In genomic region chr18:56789004-56789888, GRCh38 we compare ENCODE assay signal across 9 cellular contexts.
DNase-seq lines count a peak whose midpoint lies in the region; ATAC-seq, FAIRE-seq and TF ChIP-seq lines count a peak whose summit lies in the region.
"Had no signal": no experiment of that assay in that cellular context is flagged by ENCODE, and none has a peak within 500 bp of the region (broad histone marks: within the 10 kb centered on the region; RNA-seq: fewer than 3 reads in every experiment).

No MANE protein-coding gene starts in this region.

- CTCF ChIA-PET in activated naive CD4-positive, alpha-beta T cell treated with anti-CD3 and anti-CD28 coated beads, Interleukin-2, amount 10 ng/mL, durations not matched to agents 7 days and 5 days (lab: Charles Lee) = interaction anchor here (0.6 to 1.3 kb wide), 9 partner anchors 12 to 1483 kb away, joined by 3 to 4 read pairs (median 3); no protein-coding TSS in a partner anchor
- CTCF ChIA-PET in HepG2 (lab: Yijun Ruan, JAX; ENCODE audit: low intra/inter-chr PET ratio, low total read pairs) = interaction anchor here (1.2 kb wide), 1 partner anchor 649 kb away, joined by 5 read pairs; no protein-coding TSS in a partner anchor

- no peaks in the 10 kb centered on the region for H4K20me1 ChIP-seq in HepG2 (ENCODE audit: insufficient read depth, low read length)

- no peak overlapping the region for H3K9ac ChIP-seq in HepG2 (ENCODE audit: insufficient read depth, low read depth, low read length)

- in situ Hi-C loops in HepG2 (cut with HindIII; ENCODE audit: extremely low pct_ligation_motif_present, low pct_unique_long_range_greater_than_20kb) = loop anchor here (25.0 kb wide), 1 partner anchor 773 kb away; no protein-coding TSS in a partner anchor

- H2AFZ ChIP-seq in HepG2 (ENCODE audit: low read length) = no peak overlapping the region

- H3K79me2 ChIP-seq in HepG2 (ENCODE audit: insufficient read depth, low read length) = no peaks in the 10 kb centered on the region

- no peak overlapping the region for H3K27ac Mint-ChIP-seq in activated CD4-positive, alpha-beta T cell treated with anti-CD3 and anti-CD28 coated beads, Interleukin-2, amount 10 ng/mL, durations not matched to agents 24 days and 14 days
- no peak overlapping the region for H3K27ac Mint-ChIP-seq in activated naive CD4-positive, alpha-beta T cell treated with anti-CD3 and anti-CD28 coated beads, Interleukin-2, amount 10 ng/mL, durations not matched to agents 7 days and 5 days
- H3K27ac Mint-ChIP-seq: activated naive CD8-positive, alpha-beta T cell treated with anti-CD3 and anti-CD28 coated beads, Interleukin-2, amount 10 ng/mL, durations not matched to agents 7 days and 5 days had no signal

- FAIRE-seq in HepG2 (lab: Jason Lieb, UNC) = no peak

- TF ChIP-seq POLR2A in HepG2 (IDR thresholded peaks at IDR 0.05; ENCODE audit: insufficient read depth in 1 of 2, low read depth in 2 of 2, low read length in 2 of 2) (no peak), stomach (IDR thresholded peaks at IDR 0.05) (no peak)

- no peak overlapping the region for H3K4me2 ChIP-seq in HepG2 (ENCODE audit: low read depth, low read length)

- H3K4me3 Mint-ChIP-seq in activated CD4-positive, alpha-beta T cell treated with anti-CD3 and anti-CD28 coated beads, Interleukin-2, amount 10 ng/mL, durations not matched to agents 24 days and 14 days = no peak overlapping the region
- no peak overlapping the region for H3K4me3 Mint-ChIP-seq in activated naive CD4-positive, alpha-beta T cell treated with anti-CD3 and anti-CD28 coated beads, Interleukin-2, amount 10 ng/mL, durations not matched to agents 7 days and 5 days
- H3K4me3 Mint-ChIP-seq: activated naive CD8-positive, alpha-beta T cell treated with anti-CD3 and anti-CD28 coated beads, Interleukin-2, amount 10 ng/mL, durations not matched to agents 7 days and 5 days had no signal

- POLR2A ChIA-PET in HepG2 (lab: Yijun Ruan, JAX) = no interaction called here

- H3K4me1 ChIP-seq in HepG2 (ENCODE audit: insufficient read depth, low read length) (no peaks in the 10 kb centered on the region), stomach (no peaks in the 10 kb centered on the region)

- intact Hi-C loops in activated CD4-positive, alpha-beta T cell treated with anti-CD3 and anti-CD28 coated beads, Interleukin-2, amount 10 ng/mL, durations not matched to agents 24 days and 14 days (cut with micrococcal nuclease) = no loop called here
- intact Hi-C loops in HepG2 (cut with micrococcal nuclease; ENCODE audit: unreplicated experiment) = loop anchor here (1.0 to 10.0 kb wide), 2 partner anchors 196 to 649 kb away; no protein-coding TSS in a partner anchor
- intact Hi-C loops in stomach (cut with DNase I; ENCODE audit: low total_unique reads) = no loop called here

- ATAC-seq in HepG2 (peak; percentile 65), GM21447 (IDR thresholded peaks at IDR 0.05; ENCODE audit: unreplicated experiment) (no peak)

- TF ChIP-seq RAD21 in HepG2 (CRISPR knock-in tag; IDR thresholded peaks at IDR 0.05) = no peak

- 90% methylated on average over 9 of the region's 9 CpGs for WGBS in HepG2 (ENCODE audit: low lambda C conversion rate)
- 66 to 77% (median 74%) methylated on average over 9 of the region's 9 CpGs for WGBS in stomach, 5 donors

- BruUV-seq in HepG2 (replicated peaks; lab: Mats Ljungman, UMichigan) = no TSS peak

- H3K4me1 Mint-ChIP-seq in activated CD4-positive, alpha-beta T cell treated with anti-CD3 and anti-CD28 coated beads, Interleukin-2, amount 10 ng/mL, durations not matched to agents 24 days and 14 days = no peaks in the 10 kb centered on the region
- H3K4me1 Mint-ChIP-seq in activated naive CD4-positive, alpha-beta T cell treated with anti-CD3 and anti-CD28 coated beads, Interleukin-2, amount 10 ng/mL, durations not matched to agents 7 days and 5 days = no peaks in the 10 kb centered on the region

- H3K4me3 ChIP-seq in HepG2 (replicated peaks in 1 of 3; ENCODE audit: insufficient read depth in 1 of 3, low read depth in 2 of 3, low read length in 3 of 3) (no peak overlapping the region), stomach (no peak overlapping the region)

- no peak overlapping the region for H3K27ac ChIP-seq in HepG2 (ENCODE audit: extremely low read length, insufficient read depth, low read length)
- no peak overlapping the region for H3K27ac ChIP-seq in stomach

- no peaks in the 10 kb centered on the region for H3K36me3 ChIP-seq in HepG2 (replicated peaks in 1 of 2; ENCODE audit: control insufficient read depth in 1 of 2, insufficient read depth in 2 of 2, low read length in 2 of 2)
- H3K36me3 ChIP-seq in stomach = peaks cover 0 to 30% (median 16%) of the 10 kb centered on the region in 4 donors

- DNase-seq in activated CD4-positive, alpha-beta T cell treated with anti-CD3 and anti-CD28 coated beads, Interleukin-2, amount 10 ng/mL, durations not matched to agents 24 days and 14 days = peak; percentile 67
- no peak for DNase-seq in activated CD4-positive, alpha-beta T cell treated with anti-CD3 and anti-CD28 coated beads, Interleukin-2, amount 50 U/mL, for 4 hours
- peak; percentile 8 to 28 for DNase-seq in Kasumi-1 (lab: John Stamatoyannopoulos, UW)
- DNase-seq in activated naive CD4-positive, alpha-beta T cell treated with anti-CD3 and anti-CD28 coated beads, Interleukin-2, amount 10 ng/mL, durations not matched to agents 7 days and 5 days = peak; percentile 45
- peak; percentile 33 for DNase-seq in HepG2 (ENCODE audit: low spot score)
- no peak for DNase-seq in NCI-H1417 treated with DMSO at 0.1 percent for 48 hours (lab: John Stamatoyannopoulos, UW)
- DNase-seq in stomach = no peak
- DNase-seq: activated naive CD8-positive, alpha-beta T cell treated with anti-CD3 and anti-CD28 coated beads, Interleukin-2, amount 10 ng/mL, durations not matched to agents 7 days and 5 days had no signal

- TF ChIP-seq EP300 in HepG2 (IDR thresholded peaks at IDR 0.05; ENCODE audit: low read depth in 2 of 2, low read length in 2 of 2) (no peak), HepG2 (CRISPR knock-in tag; IDR thresholded peaks at IDR 0.05; ENCODE audit: borderline replicate concordance) (no peak), stomach (IDR thresholded peaks at IDR 0.05) (no peak)

- no peaks in the 10 kb centered on the region for H3K9me3 Mint-ChIP-seq in activated CD4-positive, alpha-beta T cell treated with anti-CD3 and anti-CD28 coated beads, Interleukin-2, amount 10 ng/mL, durations not matched to agents 24 days and 14 days
- no peaks in the 10 kb centered on the region for H3K9me3 Mint-ChIP-seq in activated naive CD4-positive, alpha-beta T cell treated with anti-CD3 and anti-CD28 coated beads, Interleukin-2, amount 10 ng/mL, durations not matched to agents 7 days and 5 days
- H3K9me3 Mint-ChIP-seq: activated naive CD8-positive, alpha-beta T cell treated with anti-CD3 and anti-CD28 coated beads, Interleukin-2, amount 10 ng/mL, durations not matched to agents 7 days and 5 days had no signal

- no peaks in the 10 kb centered on the region for H3K27me3 Mint-ChIP-seq in activated CD4-positive, alpha-beta T cell treated with anti-CD3 and anti-CD28 coated beads, Interleukin-2, amount 10 ng/mL, durations not matched to agents 24 days and 14 days
- H3K27me3 Mint-ChIP-seq in activated naive CD4-positive, alpha-beta T cell treated with anti-CD3 and anti-CD28 coated beads, Interleukin-2, amount 10 ng/mL, durations not matched to agents 7 days and 5 days = no peaks in the 10 kb centered on the region
- H3K27me3 Mint-ChIP-seq: activated naive CD8-positive, alpha-beta T cell treated with anti-CD3 and anti-CD28 coated beads, Interleukin-2, amount 10 ng/mL, durations not matched to agents 7 days and 5 days had no signal

- H3K9me3 ChIP-seq in HepG2 (ENCODE audit: low read length) = no peaks in the 10 kb centered on the region
- H3K9me3 ChIP-seq in stomach = no peaks in the 10 kb centered on the region

- H3K27me3 ChIP-seq in HepG2 (ENCODE audit: control insufficient read depth in 1 of 2, insufficient read depth in 2 of 2, low read length in 2 of 2) (no peaks in the 10 kb centered on the region), stomach (no peaks in the 10 kb centered on the region)

- TF ChIP-seq CTCF in HepG2 (CRISPR knock-in tag; IDR thresholded peaks at IDR 0.05) (peak; percentile 55), stomach (IDR thresholded peaks at IDR 0.05) (peak in 1 of 7 experiments; percentile 18)

- peaks cover 2% of the 10 kb centered on the region for H3K36me3 Mint-ChIP-seq in activated CD4-positive, alpha-beta T cell treated with anti-CD3 and anti-CD28 coated beads, Interleukin-2, amount 10 ng/mL, durations not matched to agents 24 days and 14 days (ENCODE audit: low read depth)
- peaks cover 2% of the 10 kb centered on the region for H3K36me3 Mint-ChIP-seq in activated naive CD4-positive, alpha-beta T cell treated with anti-CD3 and anti-CD28 coated beads, Interleukin-2, amount 10 ng/mL, durations not matched to agents 7 days and 5 days

TF ChIP-seq in HepG2, 621 proteins besides CTCF, POLR2A, EP300 and RAD21:
- TF ChIP-seq STAG1 (CRISPR knock-in tag; IDR thresholded peaks at IDR 0.05) = peak; percentile 75
- TF ChIP-seq CHCHD3 (CRISPR knock-in tag; IDR thresholded peaks at IDR 0.05) = no peak
TF ChIP-seq in HepG2: peak in this region for 1.

Comparison
In these comparisons a context has a peak if more than half of its experiments do, and no peak if none do; other contexts are left out.
1. DNase-seq: peak in activated CD4-positive, alpha-beta T cell treated with anti-CD3 and anti-CD28 coated beads, Interleukin-2, amount 10 ng/mL, durations not matched to agents 24 days and 14 days (single experiment), Kasumi-1 (2 of 2), activated naive CD4-positive, alpha-beta T cell treated with anti-CD3 and anti-CD28 coated beads, Interleukin-2, amount 10 ng/mL, durations not matched to agents 7 days and 5 days (single experiment) and HepG2 (single experiment); none in activated CD4-positive, alpha-beta T cell treated with anti-CD3 and anti-CD28 coated beads, Interleukin-2, amount 50 U/mL, for 4 hours (0 of 2), NCI-H1417 treated with DMSO at 0.1 percent for 48 hours (single experiment) and stomach (single experiment).